1 cellular context compared by ENCODE assay signal in genomic region chr14:94636744-94637412, GRCh38.
TF ChIP-seq lines count a peak whose summit lies in the region.

No MANE protein-coding gene starts in this region.

TF ChIP-seq in HepG2, 621 proteins besides CTCF, POLR2A, EP300 and RAD21 (continued from another document and continues in another):
- TF ChIP-seq GRHL1 (CRISPR knock-in tag; conservative IDR thresholded peaks at IDR 0.05) (no peak), SIX1 (CRISPR knock-in tag; IDR thresholded peaks at IDR 0.05; ENCODE audit: borderline replicate concordance) (peak; percentile 53; the same call in 1 of the 2 replicates), MIER2 (CRISPR knock-in tag; IDR thresholded peaks at IDR 0.05) (0 out of 2 replicates have a peak, but pooled peaks have one; percentile 8), ZNF318 (CRISPR knock-in tag; IDR thresholded peaks at IDR 0.05) (no peak), EZH2 (conservative IDR thresholded peaks at IDR 0.05; ENCODE audit: low read depth, low read length) (no peak), ZNF720 (CRISPR knock-in tag; IDR thresholded peaks at IDR 0.05) (no peak), ZNF841 (CRISPR knock-in tag; IDR thresholded peaks at IDR 0.05; ENCODE audit: borderline replicate concordance) (no peak), MXD3 (CRISPR knock-in tag; IDR thresholded peaks at IDR 0.05) (no peak), RFX5 (IDR thresholded peaks at IDR 0.05; ENCODE audit: low read depth, low read length) (no peak), IRX3 (CRISPR knock-in tag; IDR thresholded peaks at IDR 0.05; ENCODE audit: borderline replicate concordance, low read depth) (no peak), ZNF292 (CRISPR knock-in tag; IDR thresholded peaks at IDR 0.05; ENCODE audit: borderline replicate concordance, low read depth) (no peak; the same call in 1 of the 2 replicates), NAIF1 (CRISPR knock-in tag; IDR thresholded peaks at IDR 0.05; ENCODE audit: borderline replicate concordance) (no peak), ZNF33A (CRISPR knock-in tag; IDR thresholded peaks at IDR 0.05; ENCODE audit: borderline replicate concordance) (no peak), GPN1 (CRISPR knock-in tag; IDR thresholded peaks at IDR 0.05; ENCODE audit: borderline replicate concordance) (no peak), ZMYM4 (CRISPR knock-in tag; IDR thresholded peaks at IDR 0.05) (no peak), MAF1 (CRISPR knock-in tag; IDR thresholded peaks at IDR 0.05; ENCODE audit: borderline replicate concordance) (no peak), FOXM1 (CRISPR knock-in tag; IDR thresholded peaks at IDR 0.05) (no peak), MAX (IDR thresholded peaks at IDR 0.05) (peak; percentile 46; the same call in 1 of the 2 replicates), E2F2 (CRISPR knock-in tag; IDR thresholded peaks at IDR 0.05; ENCODE audit: borderline replicate concordance) (no peak), DPF2 (CRISPR knock-in tag; IDR thresholded peaks at IDR 0.05; ENCODE audit: borderline replicate concordance, low read depth) (peak; percentile 91), ZNF607 (CRISPR knock-in tag; IDR thresholded peaks at IDR 0.05; ENCODE audit: borderline replicate concordance) (0 out of 2 replicates have a peak, but pooled peaks have one; percentile 26), CEBPG (CRISPR knock-in tag; IDR thresholded peaks at IDR 0.05) (peak; percentile 46), ATAD3A (CRISPR knock-in tag; IDR thresholded peaks at IDR 0.05) (no peak), NKX3-1 (CRISPR knock-in tag; IDR thresholded peaks at IDR 0.05) (peak; percentile 81; the same call in 1 of the 2 replicates), FOXA1 (IDR thresholded peaks at IDR 0.05) (peak; percentile 72), FOXA1 (CRISPR knock-in tag; IDR thresholded peaks at IDR 0.05) (peak; percentile 87), RFX3 (CRISPR knock-in tag; IDR thresholded peaks at IDR 0.05) (no peak), ZNF460 (CRISPR knock-in tag; IDR thresholded peaks at IDR 0.05; ENCODE audit: borderline replicate concordance) (no peak), HHEX (CRISPR knock-in tag; IDR thresholded peaks at IDR 0.05) (peak; percentile 94), GZF1 (CRISPR knock-in tag; IDR thresholded peaks at IDR 0.05) (no peak), XBP1 (CRISPR knock-in tag; IDR thresholded peaks at IDR 0.05) (no peak), ATF4 (CRISPR knock-in tag; IDR thresholded peaks at IDR 0.05) (no peak), ZNF225 (CRISPR knock-in tag; IDR thresholded peaks at IDR 0.05) (no peak), ARNT2 (CRISPR knock-in tag; IDR thresholded peaks at IDR 0.05; ENCODE audit: low read depth) (no peak), ZNF160 (CRISPR knock-in tag; IDR thresholded peaks at IDR 0.05) (no peak)
- TF ChIP-seq, protein P1, sequence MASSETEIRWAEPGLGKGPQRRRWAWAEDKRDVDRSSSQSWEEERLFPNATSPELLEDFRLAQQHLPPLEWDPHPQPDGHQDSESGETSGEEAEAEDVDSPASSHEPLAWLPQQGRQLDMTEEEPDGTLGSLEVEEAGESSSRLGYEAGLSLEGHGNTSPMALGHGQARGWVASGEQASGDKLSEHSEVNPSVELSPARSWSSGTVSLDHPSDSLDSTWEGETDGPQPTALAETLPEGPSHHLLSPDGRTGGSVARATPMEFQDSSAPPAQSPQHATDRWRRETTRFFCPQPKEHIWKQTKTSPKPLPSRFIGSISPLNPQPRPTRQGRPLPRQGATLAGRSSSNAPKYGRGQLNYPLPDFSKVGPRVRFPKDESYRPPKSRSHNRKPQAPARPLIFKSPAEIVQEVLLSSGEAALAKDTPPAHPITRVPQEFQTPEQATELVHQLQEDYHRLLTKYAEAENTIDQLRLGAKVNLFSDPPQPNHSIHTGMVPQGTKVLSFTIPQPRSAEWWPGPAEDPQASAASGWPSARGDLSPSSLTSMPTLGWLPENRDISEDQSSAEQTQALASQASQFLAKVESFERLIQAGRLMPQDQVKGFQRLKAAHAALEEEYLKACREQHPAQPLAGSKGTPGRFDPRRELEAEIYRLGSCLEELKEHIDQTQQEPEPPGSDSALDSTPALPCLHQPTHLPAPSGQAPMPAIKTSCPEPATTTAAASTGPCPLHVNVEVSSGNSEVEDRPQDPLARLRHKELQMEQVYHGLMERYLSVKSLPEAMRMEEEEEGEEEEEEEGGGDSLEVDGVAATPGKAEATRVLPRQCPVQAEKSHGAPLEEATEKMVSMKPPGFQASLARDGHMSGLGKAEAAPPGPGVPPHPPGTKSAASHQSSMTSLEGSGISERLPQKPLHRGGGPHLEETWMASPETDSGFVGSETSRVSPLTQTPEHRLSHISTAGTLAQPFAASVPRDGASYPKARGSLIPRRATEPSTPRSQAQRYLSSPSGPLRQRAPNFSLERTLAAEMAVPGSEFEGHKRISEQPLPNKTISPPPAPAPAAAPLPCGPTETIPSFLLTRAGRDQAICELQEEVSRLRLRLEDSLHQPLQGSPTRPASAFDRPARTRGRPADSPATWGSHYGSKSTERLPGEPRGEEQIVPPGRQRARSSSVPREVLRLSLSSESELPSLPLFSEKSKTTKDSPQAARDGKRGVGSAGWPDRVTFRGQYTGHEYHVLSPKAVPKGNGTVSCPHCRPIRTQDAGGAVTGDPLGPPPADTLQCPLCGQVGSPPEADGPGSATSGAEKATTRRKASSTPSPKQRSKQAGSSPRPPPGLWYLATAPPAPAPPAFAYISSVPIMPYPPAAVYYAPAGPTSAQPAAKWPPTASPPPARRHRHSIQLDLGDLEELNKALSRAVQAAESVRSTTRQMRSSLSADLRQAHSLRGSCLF (CRISPR knock-in tag; IDR thresholded peaks at IDR 0.05; ENCODE audit: borderline replicate concordance) = 0 out of 2 replicates have a peak, but pooled peaks have one; percentile 59
- TF ChIP-seq, protein P2, sequence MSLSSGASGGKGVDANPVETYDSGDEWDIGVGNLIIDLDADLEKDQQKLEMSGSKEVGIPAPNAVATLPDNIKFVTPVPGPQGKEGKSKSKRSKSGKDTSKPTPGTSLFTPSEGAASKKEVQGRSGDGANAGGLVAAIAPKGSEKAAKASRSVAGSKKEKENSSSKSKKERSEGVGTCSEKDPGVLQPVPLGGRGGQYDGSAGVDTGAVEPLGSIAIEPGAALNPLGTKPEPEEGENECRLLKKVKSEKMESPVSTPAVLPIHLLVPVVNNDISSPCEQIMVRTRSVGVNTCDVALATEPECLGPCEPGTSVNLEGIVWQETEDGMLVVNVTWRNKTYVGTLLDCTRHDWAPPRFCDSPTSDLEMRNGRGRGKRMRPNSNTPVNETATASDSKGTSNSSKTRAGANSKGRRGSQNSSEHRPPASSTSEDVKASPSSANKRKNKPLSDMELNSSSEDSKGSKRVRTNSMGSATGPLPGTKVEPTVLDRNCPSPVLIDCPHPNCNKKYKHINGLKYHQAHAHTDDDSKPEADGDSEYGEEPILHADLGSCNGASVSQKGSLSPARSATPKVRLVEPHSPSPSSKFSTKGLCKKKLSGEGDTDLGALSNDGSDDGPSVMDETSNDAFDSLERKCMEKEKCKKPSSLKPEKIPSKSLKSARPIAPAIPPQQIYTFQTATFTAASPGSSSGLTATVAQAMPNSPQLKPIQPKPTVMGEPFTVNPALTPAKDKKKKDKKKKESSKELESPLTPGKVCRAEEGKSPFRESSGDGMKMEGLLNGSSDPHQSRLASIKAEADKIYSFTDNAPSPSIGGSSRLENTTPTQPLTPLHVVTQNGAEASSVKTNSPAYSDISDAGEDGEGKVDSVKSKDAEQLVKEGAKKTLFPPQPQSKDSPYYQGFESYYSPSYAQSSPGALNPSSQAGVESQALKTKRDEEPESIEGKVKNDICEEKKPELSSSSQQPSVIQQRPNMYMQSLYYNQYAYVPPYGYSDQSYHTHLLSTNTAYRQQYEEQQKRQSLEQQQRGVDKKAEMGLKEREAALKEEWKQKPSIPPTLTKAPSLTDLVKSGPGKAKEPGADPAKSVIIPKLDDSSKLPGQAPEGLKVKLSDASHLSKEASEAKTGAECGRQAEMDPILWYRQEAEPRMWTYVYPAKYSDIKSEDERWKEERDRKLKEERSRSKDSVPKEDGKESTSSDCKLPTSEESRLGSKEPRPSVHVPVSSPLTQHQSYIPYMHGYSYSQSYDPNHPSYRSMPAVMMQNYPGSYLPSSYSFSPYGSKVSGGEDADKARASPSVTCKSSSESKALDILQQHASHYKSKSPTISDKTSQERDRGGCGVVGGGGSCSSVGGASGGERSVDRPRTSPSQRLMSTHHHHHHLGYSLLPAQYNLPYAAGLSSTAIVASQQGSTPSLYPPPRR (CRISPR knock-in tag; IDR thresholded peaks at IDR 0.05; ENCODE audit: borderline replicate concordance) = peak; percentile 99
